18 cellular contexts compared by ENCODE assay signal in the genomic region with DNA sequence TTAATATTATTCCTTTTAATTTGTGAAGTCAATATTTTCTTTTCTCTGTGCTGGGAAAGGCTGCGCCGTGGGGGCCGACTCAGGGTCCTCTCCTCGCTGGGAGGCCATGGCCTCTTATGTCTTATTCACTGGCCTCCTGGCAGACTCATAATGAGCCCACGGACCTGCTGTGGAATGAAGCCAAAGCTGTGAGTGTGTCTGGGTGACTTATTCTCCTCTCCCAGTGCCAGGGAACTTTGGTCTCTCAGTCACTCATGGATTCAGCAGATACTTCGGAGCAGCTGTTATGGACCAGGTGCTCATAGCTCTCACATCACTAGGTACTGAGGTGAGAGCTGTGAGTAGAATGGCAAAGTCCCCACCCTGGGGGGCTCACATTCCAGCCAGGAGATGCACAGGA.
A peak's percentile ranks its signal among the peaks of the same experiment; 100 is the strongest.
DNase-seq lines count a peak whose midpoint lies in the region; ATAC-seq and TF ChIP-seq lines count a peak whose summit lies in the region.
"Had no signal": no experiment of that assay in that cellular context is flagged by ENCODE, and none has a peak within 500 bp of the region (broad histone marks: within the 10 kb centered on the region; RNA-seq: fewer than 3 reads in every experiment).

No MANE protein-coding gene starts in this region.

- no peaks in the 10 kb centered on the region for H3K27me3 ChIP-seq in SK-N-SH (ENCODE audit: insufficient read depth)
- H3K27me3 ChIP-seq in MG63, result no peaks in the 10 kb centered on the region
- H3K27me3 ChIP-seq in parathyroid adenoma (ENCODE audit: control insufficient read depth, insufficient read depth, low read length), result no peaks in the 10 kb centered on the region
- H3K27me3 ChIP-seq: breast epithelium had no signal

- no peak for ATAC-seq in SK-N-SH treated with all-trans-retinoic acid at 6 μM for 48 hours
- ATAC-seq: A549, K562, WTC11 had no signal

- POLR2A ChIA-PET in SK-N-SH (lab: Yijun Ruan, JAX), result no interaction called here

- H3K27ac ChIP-seq in SK-N-SH (ENCODE audit: low read depth in 2 of 2, low read length in 1 of 2) (peak overlapping the region in 1 of 2 experiments; percentile 71; a peak in 2 of 4 replicates), parathyroid adenoma (peak overlapping the region; percentile 70)
- H3K27ac ChIP-seq: A549, HL-60 had no signal

- H3K9me3 ChIP-seq in SK-N-SH (no peaks in the 10 kb centered on the region), MG63 (no peaks in the 10 kb centered on the region), parathyroid adenoma (ENCODE audit: control insufficient read depth, low read length) (no peaks in the 10 kb centered on the region)
- H3K9me3 ChIP-seq: A549, breast epithelium had no signal

- CTCF ChIA-PET in SK-N-SH (lab: Yijun Ruan, JAX), result interaction anchor here (0.9 to 2.3 kb wide), 7 partner anchors 9 to 110 kb away, joined by 3 to 9 read pairs (median 5); no protein-coding TSS in a partner anchor

- TF ChIP-seq EP300 in SK-N-SH (IDR thresholded peaks at IDR 0.05; ENCODE audit: borderline replicate concordance in 1 of 2, low read depth in 1 of 2, low read length in 1 of 2), result no peak

- H3K4me2 ChIP-seq in SK-N-SH (no peak overlapping the region), parathyroid adenoma (ENCODE audit: low read length) (peak overlapping the region; percentile 45)
- H3K4me2 ChIP-seq: A549, smooth muscle cell had no signal

- peak; percentile 12 for DNase-seq in SK-N-SH
- DNase-seq in MG63, result peak; percentile 44
- DNase-seq in brain pericyte (ENCODE audit: low read depth, low spot score), result peak; percentile 13
- DNase-seq in activated CD4-positive, alpha-beta T cell treated with anti-CD3 and anti-CD28 coated beads, Interleukin-2, amount 50 U/mL, for 4 hours, result no peak
- no peak for DNase-seq in AG20443 (ENCODE audit: low spot score)
- no peak for DNase-seq in stimulated activated CD4-positive, alpha-beta T cell treated with anti-CD3 and anti-CD28 coated beads, Interleukin-2, amount 100 ng/mL, for 24 hours
- DNase-seq: activated naive CD8-positive, alpha-beta T cell treated with anti-CD3 and anti-CD28 coated beads for 36 hours; CD4-positive, CD25-positive, alpha-beta regulatory T cell; SHP77 treated with DMSO at 0.1 percent for 48 hours; stimulated activated CD4-positive, alpha-beta T cell treated with anti-CD3 and anti-CD28 coated beads, Interleukin-4, amount 100 ng/mL, for 4 hours had no signal

- 45% methylated on average over 6 of the region's 6 CpGs for WGBS in SK-N-SH (ENCODE audit: low lambda C conversion rate)

- H3K36me3 ChIP-seq in SK-N-SH (replicated peaks in 1 of 2; ENCODE audit: control insufficient read depth in 1 of 2, insufficient read depth in 2 of 2, low read length in 1 of 2) (no peaks in the 10 kb centered on the region), MG63 (no peaks in the 10 kb centered on the region), parathyroid adenoma (ENCODE audit: control insufficient read depth, insufficient read depth, low read length) (no peaks in the 10 kb centered on the region)
- H3K36me3 ChIP-seq: breast epithelium had no signal

- H3F3A ChIP-seq in SK-N-SH (replicated peaks; ENCODE audit: insufficient read depth), result no peaks in the 10 kb centered on the region

- H3K9ac ChIP-seq in SK-N-SH, result no peak overlapping the region
- H3K9ac ChIP-seq in parathyroid adenoma, result peak overlapping the region; percentile 58

- no peak overlapping the region for H2AFZ ChIP-seq in SK-N-SH (ENCODE audit: low read depth)
- peak overlapping the region; percentile 86 for H2AFZ ChIP-seq in parathyroid adenoma

- H3K4me1 ChIP-seq in SK-N-SH (ENCODE audit: control insufficient read depth in 1 of 2, insufficient read depth in 2 of 2, low read depth in 1 of 2, low read length in 1 of 2), result peaks cover 0 to 20% of the 10 kb centered on the region in 2 experiments; a peak in 2 of 4 replicates
- peaks cover 47% of the 10 kb centered on the region for H3K4me1 ChIP-seq in parathyroid adenoma
- H3K4me1 ChIP-seq: A549 had no signal

- H4K20me1 ChIP-seq in SK-N-SH (ENCODE audit: insufficient read depth), result no peaks in the 10 kb centered on the region

- TF ChIP-seq RAD21 in SK-N-SH (IDR thresholded peaks at IDR 0.05; ENCODE audit: low read length), result no peak

- no peaks in the 10 kb centered on the region for H3K9me2 ChIP-seq in SK-N-SH

- no peak overlapping the region for H3K4me3 ChIP-seq in SK-N-SH (ENCODE audit: low read depth in 2 of 2, low read length in 1 of 2)
- H3K4me3 ChIP-seq in MG63, result no peak overlapping the region
- H3K4me3 ChIP-seq in parathyroid adenoma (ENCODE audit: low read depth, low read length), result no peak overlapping the region
- H3K4me3 ChIP-seq: A549, breast epithelium, K562, smooth muscle cell had no signal

- H3K79me2 ChIP-seq in SK-N-SH (ENCODE audit: insufficient read depth) (no peaks in the 10 kb centered on the region), parathyroid adenoma (peaks cover 15% of the 10 kb centered on the region)

- TF ChIP-seq CTCF in SK-N-SH (IDR thresholded peaks at IDR 0.05) (no peak), parathyroid adenoma (IDR thresholded peaks at IDR 0.05) (no peak)

TF ChIP-seq in SK-N-SH, 30 proteins besides CTCF, POLR2A, EP300 and RAD21:
- TF ChIP-seq CHD2 (IDR thresholded peaks at IDR 0.05; ENCODE audit: low read length, partially characterized antibody) (no peak), NRF1 (IDR thresholded peaks at IDR 0.05; ENCODE audit: low read depth, low read length) (no peak)
- TF ChIP-seq, protein P1, sequence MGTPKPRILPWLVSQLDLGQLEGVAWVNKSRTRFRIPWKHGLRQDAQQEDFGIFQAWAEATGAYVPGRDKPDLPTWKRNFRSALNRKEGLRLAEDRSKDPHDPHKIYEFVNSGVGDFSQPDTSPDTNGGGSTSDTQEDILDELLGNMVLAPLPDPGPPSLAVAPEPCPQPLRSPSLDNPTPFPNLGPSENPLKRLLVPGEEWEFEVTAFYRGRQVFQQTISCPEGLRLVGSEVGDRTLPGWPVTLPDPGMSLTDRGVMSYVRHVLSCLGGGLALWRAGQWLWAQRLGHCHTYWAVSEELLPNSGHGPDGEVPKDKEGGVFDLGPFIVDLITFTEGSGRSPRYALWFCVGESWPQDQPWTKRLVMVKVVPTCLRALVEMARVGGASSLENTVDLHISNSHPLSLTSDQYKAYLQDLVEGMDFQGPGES (IDR thresholded peaks at IDR 0.05; ENCODE audit: low read depth, low read length), result no peak
- TF ChIP-seq, protein P2, sequence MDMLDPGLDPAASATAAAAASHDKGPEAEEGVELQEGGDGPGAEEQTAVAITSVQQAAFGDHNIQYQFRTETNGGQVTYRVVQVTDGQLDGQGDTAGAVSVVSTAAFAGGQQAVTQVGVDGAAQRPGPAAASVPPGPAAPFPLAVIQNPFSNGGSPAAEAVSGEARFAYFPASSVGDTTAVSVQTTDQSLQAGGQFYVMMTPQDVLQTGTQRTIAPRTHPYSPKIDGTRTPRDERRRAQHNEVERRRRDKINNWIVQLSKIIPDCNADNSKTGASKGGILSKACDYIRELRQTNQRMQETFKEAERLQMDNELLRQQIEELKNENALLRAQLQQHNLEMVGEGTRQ (IDR thresholded peaks at IDR 0.05; ENCODE audit: borderline replicate concordance, low read depth, low read length), result no peak
- TF ChIP-seq, protein P3, sequence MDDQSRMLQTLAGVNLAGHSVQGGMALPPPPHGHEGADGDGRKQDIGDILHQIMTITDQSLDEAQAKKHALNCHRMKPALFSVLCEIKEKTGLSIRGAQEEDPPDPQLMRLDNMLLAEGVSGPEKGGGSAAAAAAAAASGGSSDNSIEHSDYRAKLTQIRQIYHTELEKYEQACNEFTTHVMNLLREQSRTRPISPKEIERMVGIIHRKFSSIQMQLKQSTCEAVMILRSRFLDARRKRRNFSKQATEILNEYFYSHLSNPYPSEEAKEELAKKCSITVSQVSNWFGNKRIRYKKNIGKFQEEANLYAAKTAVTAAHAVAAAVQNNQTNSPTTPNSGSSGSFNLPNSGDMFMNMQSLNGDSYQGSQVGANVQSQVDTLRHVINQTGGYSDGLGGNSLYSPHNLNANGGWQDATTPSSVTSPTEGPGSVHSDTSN (IDR thresholded peaks at IDR 0.05), result no peak

TF ChIP-seq in SK-N-SH treated with all-trans-retinoic acid at 6 μM for 48 hours, 23 proteins besides CTCF, POLR2A, EP300 and RAD21 (continues in another document):
- TF ChIP-seq, protein P4, sequence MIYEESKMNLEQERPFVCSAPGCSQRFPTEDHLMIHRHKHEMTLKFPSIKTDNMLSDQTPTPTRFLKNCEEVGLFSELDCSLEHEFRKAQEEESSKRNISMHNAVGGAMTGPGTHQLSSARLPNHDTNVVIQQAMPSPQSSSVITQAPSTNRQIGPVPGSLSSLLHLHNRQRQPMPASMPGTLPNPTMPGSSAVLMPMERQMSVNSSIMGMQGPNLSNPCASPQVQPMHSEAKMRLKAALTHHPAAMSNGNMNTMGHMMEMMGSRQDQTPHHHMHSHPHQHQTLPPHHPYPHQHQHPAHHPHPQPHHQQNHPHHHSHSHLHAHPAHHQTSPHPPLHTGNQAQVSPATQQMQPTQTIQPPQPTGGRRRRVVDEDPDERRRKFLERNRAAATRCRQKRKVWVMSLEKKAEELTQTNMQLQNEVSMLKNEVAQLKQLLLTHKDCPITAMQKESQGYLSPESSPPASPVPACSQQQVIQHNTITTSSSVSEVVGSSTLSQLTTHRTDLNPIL (CRISPR knock-in tag; IDR thresholded peaks at IDR 0.05; ENCODE audit: low read depth), result no peak
- TF ChIP-seq RARB (CRISPR knock-in tag; IDR thresholded peaks at IDR 0.05) (no peak), ZNF70 (CRISPR knock-in tag; IDR thresholded peaks at IDR 0.05) (no peak), TSHZ2 (CRISPR knock-in tag; IDR thresholded peaks at IDR 0.05) (no peak)

Comparison
In these comparisons a context has a peak if more than half of its experiments do, and no peak if none do; other contexts are left out.
1. DNase-seq: peak in SK-N-SH (single experiment), MG63 (single experiment) and brain pericyte (single experiment); none in activated CD4-positive, alpha-beta T cell treated with anti-CD3 and anti-CD28 coated beads, Interleukin-2, amount 50 U/mL, for 4 hours (0 of 2), AG20443 (single experiment) and stimulated activated CD4-positive, alpha-beta T cell treated with anti-CD3 and anti-CD28 coated beads, Interleukin-2, amount 100 ng/mL, for 24 hours (0 of 2).